8 cellular contexts compared by ENCODE assay signal in genomic region chr1:145095284-145096057, GRCh38. TPM values are rescaled to one million over a fixed set of nuclear protein-coding genes. Genes with fewer than 3 reads are reported as not detected.
DNase-seq lines count a peak whose midpoint lies in the region; ATAC-seq, FAIRE-seq and TF ChIP-seq lines count a peak whose summit lies in the region.
"Not testable (repeated sequence)": the region's sequence is repeated elsewhere in the genome, so short reads cannot be mapped to it uniquely, and the experiment has no call there.

TSS of gene FAM72D (plus strand) at chr1:145095974. CDS start at chr1:145096848, 874 bp downstream.
TSS of gene SRGAP2B (minus strand) at chr1:145095328. CDS start at chr1:145092901, 2,427 bp downstream.

- CTCF ChIA-PET in OCI-LY7 (lab: Charles Lee; ENCODE audit: unreplicated experiment), result not testable (repeated sequence)

- H2AFZ ChIP-seq in OCI-LY7 (ENCODE audit: low read length); astrocyte (ENCODE audit: low read depth, low read length): not testable (repeated sequence)

- peak; percentile 87 for FAIRE-seq in GM18507 (lab: Jason Lieb, UNC)
- not testable (repeated sequence) for FAIRE-seq in astrocyte (lab: Jason Lieb, UNC)

- H3K4me1 ChIP-seq in OCI-LY7 (ENCODE audit: insufficient read depth, low read length, poor library complexity, severe bottlenecking); astrocyte (ENCODE audit: insufficient read depth, low read length): not testable (repeated sequence)

- H3K9me2 ChIP-seq in OCI-LY7 (ENCODE audit: insufficient read depth, low read length), result not testable (repeated sequence)

- not testable (repeated sequence) for H3K9ac ChIP-seq in astrocyte (ENCODE audit: low read length)

- not testable (repeated sequence) for H3K27me3 Mint-ChIP-seq in astrocyte (ENCODE audit: low read depth, unreplicated experiment); natural killer cell treated with Interleukin-12 subunit alpha and Interleukin-12 subunit beta and Interleukin-15 and Interleukin-18, amount 100 ng/mL, for 72 hours; type B pancreatic cell

- H3K27me3 ChIP-seq in astrocyte (ENCODE audit: insufficient read depth, low read length), result not testable (repeated sequence)

- not testable (repeated sequence) for H3K4me3 Mint-ChIP-seq in astrocyte (ENCODE audit: unreplicated experiment); natural killer cell treated with Interleukin-12 subunit alpha and Interleukin-12 subunit beta and Interleukin-15 and Interleukin-18, amount 100 ng/mL, for 72 hours
- peak within 1 kb of the TSS; percentile 69 for H3K4me3 Mint-ChIP-seq in type B pancreatic cell

- peak within 1 kb of the TSS; percentile 65 for H3K4me3 ChIP-seq in OCI-LY7 (ENCODE audit: low read depth, low read length, poor library complexity, severe bottlenecking)
- not testable (repeated sequence) for H3K4me3 ChIP-seq in astrocyte (ENCODE audit: insufficient read depth, low read depth, low read length)

- H3K27ac ChIP-seq in OCI-LY7 (ENCODE audit: low read depth, low read length, poor library complexity, severe bottlenecking); astrocyte (ENCODE audit: low read depth, low read length): not testable (repeated sequence)

- H3K9me3 ChIP-seq in OCI-LY7 (ENCODE audit: low read length); astrocyte (ENCODE audit: insufficient read depth, low read depth, low read length): not testable (repeated sequence)

- not testable (repeated sequence) for H3K79me2 ChIP-seq in OCI-LY7 (ENCODE audit: insufficient read depth, low read depth, low read length); astrocyte (ENCODE audit: insufficient read depth, low read length)

- POLR2A ChIA-PET in OCI-LY7 (lab: Charles Lee), result not testable (repeated sequence)

- not testable (repeated sequence) for BruUV-seq in OCI-LY7 (replicated peaks; lab: Mats Ljungman, UMichigan)

- H3K36me3 ChIP-seq in OCI-LY7 (ENCODE audit: insufficient read depth, low read length); astrocyte (ENCODE audit: insufficient read depth, low read length): not testable (repeated sequence)

- H4K20me1 ChIP-seq in OCI-LY7 (ENCODE audit: insufficient read depth, low read length); astrocyte (ENCODE audit: insufficient read depth, low read length): not testable (repeated sequence)

- peak within 1 kb of the TSS; percentile 52; the same call in 1 of the 2 replicates for H3K4me2 ChIP-seq in OCI-LY7 (ENCODE audit: low read length)
- peak within 1 kb of the TSS; percentile 59 for H3K4me2 ChIP-seq in astrocyte (ENCODE audit: low read length)

- TF ChIP-seq CTCF in OCI-LY7 (conservative IDR thresholded peaks at IDR 0.05; ENCODE audit: low read length); astrocyte (IDR thresholded peaks at IDR 0.05; ENCODE audit: insufficient read depth, low read depth, low read length); type B pancreatic cell (conservative IDR thresholded peaks at IDR 0.05): not testable (repeated sequence)

- H3K36me3 Mint-ChIP-seq in astrocyte (ENCODE audit: low read depth, unreplicated experiment); natural killer cell treated with Interleukin-12 subunit alpha and Interleukin-12 subunit beta and Interleukin-15 and Interleukin-18, amount 100 ng/mL, for 72 hours; type B pancreatic cell: not testable (repeated sequence)

- not testable (repeated sequence) for H3K4me1 Mint-ChIP-seq in astrocyte (ENCODE audit: low read depth, unreplicated experiment); natural killer cell treated with Interleukin-12 subunit alpha and Interleukin-12 subunit beta and Interleukin-15 and Interleukin-18, amount 100 ng/mL, for 72 hours (ENCODE audit: low read depth in 2 of 2); type B pancreatic cell (ENCODE audit: unreplicated experiment)

- not testable (repeated sequence) for DNase-seq in GM18507 (ENCODE audit: extremely low spot score, insufficient read length, low read depth); OCI-LY7 (ENCODE audit: low spot score); astrocyte (ENCODE audit: low read depth); Right ventricle myocardium inferior (ENCODE audit: missing footprints); natural killer cell treated with Interleukin-12 subunit alpha and Interleukin-12 subunit beta and Interleukin-15 and Interleukin-18, amount 100 ng/mL, for 72 hours (ENCODE audit: low spot score); type B pancreatic cell (ENCODE audit: extremely low spot score, unreplicated experiment)

- H3K27ac Mint-ChIP-seq in astrocyte (ENCODE audit: unreplicated experiment); natural killer cell treated with Interleukin-12 subunit alpha and Interleukin-12 subunit beta and Interleukin-15 and Interleukin-18, amount 100 ng/mL, for 72 hours; type B pancreatic cell: not testable (repeated sequence)

- intact Hi-C loops in OCI-LY7 (cut with micrococcal nuclease; ENCODE audit: unreplicated experiment); Right ventricle myocardium inferior (cut with DNase I): not testable (repeated sequence)

- ATAC-seq in GM21576 (IDR thresholded peaks at IDR 0.05; ENCODE audit: unreplicated experiment), result peak; percentile 83
- ATAC-seq in HG03097 (IDR thresholded peaks at IDR 0.05; ENCODE audit: low FRiP score, unreplicated experiment), result peak; percentile 90
- peak; percentile 92 for ATAC-seq in Right ventricle myocardium inferior
- ATAC-seq in natural killer cell treated with Interleukin-12 subunit alpha and Interleukin-12 subunit beta and Interleukin-15 and Interleukin-18, amount 100 ng/mL, for 72 hours, result peak; percentile 91 to 93

- not testable (repeated sequence) for H3K9me3 Mint-ChIP-seq in astrocyte (ENCODE audit: unreplicated experiment); natural killer cell treated with Interleukin-12 subunit alpha and Interleukin-12 subunit beta and Interleukin-15 and Interleukin-18, amount 100 ng/mL, for 72 hours; type B pancreatic cell

RNA-seq across cellular contexts. Expression of gene FAM72D, which starts in this region (rescaled TPM):
- total RNA-seq in OCI-LY7 (2014; rRNA removed; shearing (Covaris generic)), result 14.4 and 21.3 TPM in 2 replicates
- total RNA-seq in OCI-LY7 (2022) (44.5 and 58.9 TPM in 2 replicates), astrocyte (0.70 and 1.00 TPM in 2 replicates), Right ventricle myocardium inferior (not detected), type B pancreatic cell (ENCODE audit: low replicate concordance) (1.5 and 3.4 TPM in 2 replicates)
- 10 to 100 TPM; 10.1 to 10.5 TPM for total RNA-seq in natural killer cell treated with Interleukin-12 subunit alpha and Interleukin-12 subunit beta and Interleukin-15 and Interleukin-18, amount 100 ng/mL, for 72 hours

RNA-seq across cellular contexts. Expression of gene SRGAP2B, which starts in this region (rescaled TPM):
- 17.7 and 22.1 TPM in 2 replicates for total RNA-seq in OCI-LY7 (2014; rRNA removed; shearing (Covaris generic))
- 36.5 and 46.7 TPM in 2 replicates for total RNA-seq in OCI-LY7 (2022)
- 72.3 and 75.0 TPM in 2 replicates for total RNA-seq in astrocyte
- 11.3 TPM for total RNA-seq in Right ventricle myocardium inferior
- 10 to 100 TPM; 46.6 to 64.4 TPM for total RNA-seq in natural killer cell treated with Interleukin-12 subunit alpha and Interleukin-12 subunit beta and Interleukin-15 and Interleukin-18, amount 100 ng/mL, for 72 hours
- 17.3 and 26.3 TPM in 2 replicates for total RNA-seq in type B pancreatic cell (ENCODE audit: low replicate concordance)
